In the genomic region with DNA sequence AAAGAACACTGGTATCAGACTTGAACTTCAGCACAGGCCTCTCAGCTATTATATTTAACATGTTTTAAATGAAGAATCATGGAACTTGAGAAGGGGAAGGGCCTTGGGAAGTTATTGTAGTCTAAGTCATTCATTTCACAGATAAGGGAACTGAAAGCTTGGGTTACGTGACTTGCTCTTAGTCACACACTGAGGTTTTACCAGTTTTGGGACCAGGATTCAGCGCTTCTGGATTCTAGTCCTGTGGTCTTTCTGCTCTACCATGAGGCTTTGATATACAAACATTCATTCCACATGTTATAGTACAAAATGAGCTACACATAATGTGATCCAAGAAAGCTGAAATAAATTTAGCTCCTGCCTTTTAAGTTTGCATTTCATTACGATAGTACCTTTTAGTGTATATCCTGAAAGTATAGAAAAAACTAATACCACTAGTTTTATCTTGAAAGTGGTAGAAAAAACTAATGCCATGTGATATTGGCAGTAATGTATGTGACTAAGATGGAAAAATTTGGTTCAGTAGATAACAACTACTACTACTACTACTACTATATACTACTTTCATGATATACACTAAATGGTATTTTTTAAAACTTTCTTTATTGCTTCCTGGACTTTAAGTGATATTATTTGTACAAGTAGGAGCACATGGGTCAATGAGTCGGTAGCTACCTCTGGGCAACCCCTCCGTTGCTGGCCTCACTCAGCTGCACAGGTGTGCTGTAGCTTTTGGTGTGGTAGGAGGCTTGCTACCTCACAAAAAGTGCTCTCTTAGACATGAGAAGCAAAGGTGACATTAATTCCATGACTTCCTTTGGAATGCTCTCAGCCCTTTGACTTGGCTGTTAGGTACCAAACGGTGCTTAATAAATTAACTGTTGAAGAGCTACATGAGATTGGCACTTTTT, we compare ENCODE assay signal across 2 cellular contexts.
TF ChIP-seq lines count a peak whose summit lies in the region.

No MANE protein-coding gene starts in this region.

TF ChIP-seq in liver, 16 proteins besides CTCF, POLR2A, EP300 and RAD21:
- TF ChIP-seq, protein P1, sequence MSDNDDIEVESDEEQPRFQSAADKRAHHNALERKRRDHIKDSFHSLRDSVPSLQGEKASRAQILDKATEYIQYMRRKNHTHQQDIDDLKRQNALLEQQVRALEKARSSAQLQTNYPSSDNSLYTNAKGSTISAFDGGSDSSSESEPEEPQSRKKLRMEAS (IDR thresholded peaks at IDR 0.05): no peak
- TF ChIP-seq YY1 (IDR thresholded peaks at IDR 0.05): peak; percentile 0
- TF ChIP-seq GABPA (IDR thresholded peaks at IDR 0.05 in 1 of 2, conservative IDR thresholded peaks at IDR 0.05 in 1 of 2): no peak
- no peak for TF ChIP-seq TAF1 (conservative IDR thresholded peaks at IDR 0.05)

TF ChIP-seq in HepG2, 621 proteins besides CTCF, POLR2A, EP300 and RAD21:
- TF ChIP-seq ZNF20 (CRISPR knock-in tag; IDR thresholded peaks at IDR 0.05) (no peak), ZNF567 (CRISPR knock-in tag; IDR thresholded peaks at IDR 0.05; ENCODE audit: borderline replicate concordance) (no peak), ZBTB20 (CRISPR knock-in tag; IDR thresholded peaks at IDR 0.05; ENCODE audit: borderline replicate concordance, low read depth) (no peak), GABPB1 (CRISPR knock-in tag; IDR thresholded peaks at IDR 0.05) (no peak), ZZZ3 (CRISPR knock-in tag; IDR thresholded peaks at IDR 0.05; ENCODE audit: borderline replicate concordance) (no peak), ZBTB1 (CRISPR knock-in tag; IDR thresholded peaks at IDR 0.05; ENCODE audit: borderline replicate concordance) (no peak)
- TF ChIP-seq, protein P2, sequence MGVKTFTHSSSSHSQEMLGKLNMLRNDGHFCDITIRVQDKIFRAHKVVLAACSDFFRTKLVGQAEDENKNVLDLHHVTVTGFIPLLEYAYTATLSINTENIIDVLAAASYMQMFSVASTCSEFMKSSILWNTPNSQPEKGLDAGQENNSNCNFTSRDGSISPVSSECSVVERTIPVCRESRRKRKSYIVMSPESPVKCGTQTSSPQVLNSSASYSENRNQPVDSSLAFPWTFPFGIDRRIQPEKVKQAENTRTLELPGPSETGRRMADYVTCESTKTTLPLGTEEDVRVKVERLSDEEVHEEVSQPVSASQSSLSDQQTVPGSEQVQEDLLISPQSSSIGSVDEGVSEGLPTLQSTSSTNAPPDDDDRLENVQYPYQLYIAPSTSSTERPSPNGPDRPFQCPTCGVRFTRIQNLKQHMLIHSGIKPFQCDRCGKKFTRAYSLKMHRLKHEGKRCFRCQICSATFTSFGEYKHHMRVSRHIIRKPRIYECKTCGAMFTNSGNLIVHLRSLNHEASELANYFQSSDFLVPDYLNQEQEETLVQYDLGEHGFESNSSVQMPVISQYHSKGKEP (CRISPR knock-in tag; IDR thresholded peaks at IDR 0.05): no peak
- TF ChIP-seq, protein P3, sequence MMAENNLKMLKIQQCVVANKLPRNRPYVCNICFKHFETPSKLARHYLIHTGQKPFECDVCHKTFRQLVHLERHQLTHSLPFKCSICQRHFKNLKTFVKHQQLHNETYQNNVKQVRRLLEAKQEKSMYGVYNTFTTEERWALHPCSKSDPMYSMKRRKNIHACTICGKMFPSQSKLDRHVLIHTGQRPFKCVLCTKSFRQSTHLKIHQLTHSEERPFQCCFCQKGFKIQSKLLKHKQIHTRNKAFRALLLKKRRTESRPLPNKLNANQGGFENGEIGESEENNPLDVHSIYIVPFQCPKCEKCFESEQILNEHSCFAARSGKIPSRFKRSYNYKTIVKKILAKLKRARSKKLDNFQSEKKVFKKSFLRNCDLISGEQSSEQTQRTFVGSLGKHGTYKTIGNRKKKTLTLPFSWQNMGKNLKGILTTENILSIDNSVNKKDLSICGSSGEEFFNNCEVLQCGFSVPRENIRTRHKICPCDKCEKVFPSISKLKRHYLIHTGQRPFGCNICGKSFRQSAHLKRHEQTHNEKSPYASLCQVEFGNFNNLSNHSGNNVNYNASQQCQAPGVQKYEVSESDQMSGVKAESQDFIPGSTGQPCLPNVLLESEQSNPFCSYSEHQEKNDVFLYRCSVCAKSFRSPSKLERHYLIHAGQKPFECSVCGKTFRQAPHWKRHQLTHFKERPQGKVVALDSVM (CRISPR knock-in tag; IDR thresholded peaks at IDR 0.05): no peak
TF ChIP-seq in HepG2: peak in this region for 0.
